In the genomic region with DNA sequence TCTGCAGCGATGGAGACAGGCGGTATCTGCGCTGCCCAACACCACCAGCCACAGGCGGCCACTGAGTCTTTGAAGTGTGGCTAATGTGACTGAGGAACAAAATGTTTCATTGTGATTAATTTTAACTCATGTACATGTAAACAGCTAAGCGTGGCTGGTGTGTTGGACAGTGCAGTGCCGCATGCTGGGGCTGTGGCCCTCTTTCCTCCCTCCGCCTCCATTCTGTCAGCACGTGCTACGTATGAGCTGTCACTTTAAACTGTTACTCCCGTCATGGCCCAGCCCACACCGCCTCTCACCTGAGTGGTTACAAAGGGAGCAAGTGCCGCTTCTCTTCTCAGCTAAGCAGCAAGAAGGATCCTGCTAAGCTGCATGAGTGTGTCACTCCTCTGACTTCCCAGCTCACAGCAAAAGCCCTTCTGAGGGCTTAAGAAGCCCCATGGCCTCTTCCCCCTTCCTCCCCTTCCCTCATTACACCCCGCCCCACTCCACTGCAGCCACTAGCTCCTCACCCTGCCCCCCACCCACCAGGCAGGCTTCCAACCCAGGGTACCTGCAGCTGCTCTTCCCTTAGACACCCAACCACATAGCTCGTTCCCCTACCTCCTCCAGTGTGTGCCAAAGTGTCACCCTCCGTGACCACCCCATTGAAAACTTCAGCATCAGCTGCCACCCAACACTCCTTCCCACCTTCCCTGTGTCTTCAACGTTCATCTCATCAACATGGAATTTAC, we compare ENCODE assay signal across 8 cellular contexts. TPM values are rescaled to one million over a fixed set of nuclear protein-coding genes. Genes with fewer than 3 reads are reported as not detected.
DNase-seq lines count a peak whose midpoint lies in the region; ATAC-seq and TF ChIP-seq lines count a peak whose summit lies in the region.

No MANE protein-coding gene starts in this region.

- H3F3A ChIP-seq in PC-3 (ENCODE audit: low read length, unreplicated experiment): no peaks in the 10 kb centered on the region

- no peaks in the 10 kb centered on the region for H3K27me3 ChIP-seq in CD4-positive, CD25-positive, alpha-beta regulatory T cell (ENCODE audit: control insufficient read depth, insufficient read depth, low read length)
- H3K27me3 ChIP-seq in PC-3 (ENCODE audit: low read length) (no peaks in the 10 kb centered on the region), hepatocyte (no peaks in the 10 kb centered on the region)

- POLR2A ChIA-PET in PC-3 (lab: Charles Lee; ENCODE audit: unreplicated experiment): no interaction called here

- H2AFZ ChIP-seq in PC-3 (ENCODE audit: low read length) (peak overlapping the region; percentile 80), hepatocyte (no peak overlapping the region)

- H3K4me3 Mint-ChIP-seq in CD4-positive, CD25-positive, alpha-beta regulatory T cell: peak overlapping the region in 3 of 4 donors; percentile 52 to 76 (median 68)
- peak overlapping the region; percentile 25 for H3K4me3 Mint-ChIP-seq in activated naive CD4-positive, alpha-beta T cell treated with anti-CD3 and anti-CD28 coated beads for 36 hours

- H3K9me3 Mint-ChIP-seq in CD4-positive, CD25-positive, alpha-beta regulatory T cell: peaks cover 0 to 2% (median 0%) of the 10 kb centered on the region in 7 donors
- H3K9me3 Mint-ChIP-seq in activated naive CD4-positive, alpha-beta T cell treated with anti-CD3 and anti-CD28 coated beads for 36 hours: no peaks in the 10 kb centered on the region

- no TSS peak for BruUV-seq in PC-3 (replicated peaks; lab: Mats Ljungman, UMichigan)

- H3K27ac ChIP-seq in CD4-positive, CD25-positive, alpha-beta regulatory T cell (ENCODE audit: insufficient read depth, low read length, poor library complexity, severe bottlenecking): peak overlapping the region; percentile 50
- H3K27ac ChIP-seq in PC-3 (ENCODE audit: low read length) (no peak overlapping the region), hepatocyte (no peak overlapping the region)

- H3K27me3 Mint-ChIP-seq in CD4-positive, CD25-positive, alpha-beta regulatory T cell: peaks cover 4% of the 10 kb centered on the region
- no peaks in the 10 kb centered on the region for H3K27me3 Mint-ChIP-seq in activated naive CD4-positive, alpha-beta T cell treated with anti-CD3 and anti-CD28 coated beads for 36 hours (ENCODE audit: low read depth)

- peaks cover 31% of the 10 kb centered on the region for H3K4me1 ChIP-seq in CD4-positive, CD25-positive, alpha-beta regulatory T cell (ENCODE audit: control insufficient read depth, insufficient read depth, low read length, poor library complexity, severe bottlenecking)
- H3K4me1 ChIP-seq in PC-3 (ENCODE audit: insufficient read depth, low read length) (peaks cover 11% of the 10 kb centered on the region), hepatocyte (ENCODE audit: insufficient read depth) (peaks cover 6% of the 10 kb centered on the region)

- H3K9me3 ChIP-seq in CD4-positive, CD25-positive, alpha-beta regulatory T cell (ENCODE audit: control insufficient read depth in 2 of 2, low read length in 2 of 2): no peaks in the 10 kb centered on the region
- no peaks in the 10 kb centered on the region for H3K9me3 ChIP-seq in PC-3 (ENCODE audit: low read length)
- H3K9me3 ChIP-seq in hepatocyte (ENCODE audit: low read depth): no peaks in the 10 kb centered on the region

- intact Hi-C loops in PC-3 (cut with micrococcal nuclease): no loop called here
- intact Hi-C loops in activated naive CD4-positive, alpha-beta T cell treated with anti-CD3 and anti-CD28 coated beads for 36 hours (cut with micrococcal nuclease): loop anchor here (1.0 to 10.0 kb wide), 6 partner anchors 16 to 266 kb away; a partner anchor contains a TSS

- H3K4me1 Mint-ChIP-seq in CD4-positive, CD25-positive, alpha-beta regulatory T cell: peaks cover 6 to 45% (median 30%) of the 10 kb centered on the region in 4 donors
- H3K4me1 Mint-ChIP-seq in activated naive CD4-positive, alpha-beta T cell treated with anti-CD3 and anti-CD28 coated beads for 36 hours (ENCODE audit: low read depth): peaks cover 32% of the 10 kb centered on the region

- H3K36me3 ChIP-seq in CD4-positive, CD25-positive, alpha-beta regulatory T cell (ENCODE audit: control insufficient read depth, insufficient read depth, low read length): no peaks in the 10 kb centered on the region
- no peaks in the 10 kb centered on the region for H3K36me3 ChIP-seq in PC-3 (ENCODE audit: low read depth, low read length)
- H3K36me3 ChIP-seq in hepatocyte (replicated peaks; ENCODE audit: insufficient read depth, low read depth): no peaks in the 10 kb centered on the region

- H3K36me3 Mint-ChIP-seq in CD4-positive, CD25-positive, alpha-beta regulatory T cell: no peaks in the 10 kb centered on the region
- no peaks in the 10 kb centered on the region for H3K36me3 Mint-ChIP-seq in activated naive CD4-positive, alpha-beta T cell treated with anti-CD3 and anti-CD28 coated beads for 36 hours (ENCODE audit: low read depth)

- CTCF ChIA-PET in PC-3 (lab: Charles Lee): interaction anchor here (1.2 to 1.4 kb wide), 2 partner anchors 34 to 108 kb away, joined by 5 to 8 read pairs; a partner anchor contains a TSS
- CTCF ChIA-PET in activated naive CD4-positive, alpha-beta T cell treated with anti-CD3 and anti-CD28 coated beads for 36 hours (lab: Charles Lee): interaction anchor here (0.6 to 8.9 kb wide), 33 partner anchors 8 to 334 kb away, joined by 3 to 205 read pairs (median 8); a partner anchor contains a TSS

- no peak overlapping the region for H3K9ac ChIP-seq in PC-3 (ENCODE audit: low read length)

- H3K9me2 ChIP-seq in PC-3 (replicated peaks; ENCODE audit: low read length): no peaks in the 10 kb centered on the region
- H3K9me2 ChIP-seq in hepatocyte (replicated peaks; ENCODE audit: insufficient read depth): no peaks in the 10 kb centered on the region

- H3K79me2 ChIP-seq in PC-3 (ENCODE audit: low read length): no peaks in the 10 kb centered on the region
- H3K79me2 ChIP-seq in hepatocyte: no peaks in the 10 kb centered on the region

- WGBS in hepatocyte (ENCODE audit: low lambda C conversion rate, missing lambda C conversion rate): 62% methylated on average over 16 of the region's 16 CpGs

- peak; percentile 30 to 86 (median 54) for DNase-seq in CD4-positive, CD25-positive, alpha-beta regulatory T cell
- DNase-seq in PC-3 (peak; percentile 43), hepatocyte (ENCODE audit: low spot score) (peak; percentile 50)
- DNase-seq in activated naive CD4-positive, alpha-beta T cell treated with anti-CD3 and anti-CD28 coated beads for 36 hours: peak; percentile 87
- DNase-seq in stimulated activated CD4-positive, alpha-beta T cell treated with anti-CD3 and anti-CD28 coated beads, Interleukin-15, amount 100 ng/mL, for 48 hours (ENCODE audit: low read depth in 2 of 2): peak; percentile 65 to 68

- TF ChIP-seq CTCF in PC-3 (conservative IDR thresholded peaks at IDR 0.05; ENCODE audit: low read depth, low read length) (no peak), hepatocyte (IDR thresholded peaks at IDR 0.05; ENCODE audit: poor library complexity) (no peak)

- no peaks in the 10 kb centered on the region for H4K20me1 ChIP-seq in PC-3 (ENCODE audit: low read length)
- H4K20me1 ChIP-seq in hepatocyte (ENCODE audit: insufficient read depth, poor library complexity, severe bottlenecking): no peaks in the 10 kb centered on the region

- no peak overlapping the region for H3K4me3 ChIP-seq in CD4-positive, CD25-positive, alpha-beta regulatory T cell (ENCODE audit: low read depth, low read length)
- peak overlapping the region; percentile 59 for H3K4me3 ChIP-seq in PC-3 (ENCODE audit: low read length)
- H3K4me3 ChIP-seq in hepatocyte: no peak overlapping the region

- peak; percentile 82 to 85 for ATAC-seq in CD4-positive, CD25-positive, alpha-beta regulatory T cell (ENCODE audit: low read depth in 2 of 2)
- ATAC-seq in PC-3 (peak; percentile 50), HG02798 (IDR thresholded peaks at IDR 0.05; ENCODE audit: poor library complexity, unreplicated experiment) (no peak), HG03571 (IDR thresholded peaks at IDR 0.05; ENCODE audit: unreplicated experiment) (no peak), HG03097 (IDR thresholded peaks at IDR 0.05; ENCODE audit: low FRiP score, unreplicated experiment) (no peak)

- H3K4me2 ChIP-seq in PC-3 (ENCODE audit: low read length) (peak overlapping the region; percentile 84), hepatocyte (peak overlapping the region; percentile 68)

- peak overlapping the region; percentile 83 to 92 (median 88) for H3K27ac Mint-ChIP-seq in CD4-positive, CD25-positive, alpha-beta regulatory T cell
- H3K27ac Mint-ChIP-seq in activated naive CD4-positive, alpha-beta T cell treated with anti-CD3 and anti-CD28 coated beads for 36 hours: peak overlapping the region; percentile 4

RNA-seq across cellular contexts. Expression of a gene that starts 15.0 kb away (rescaled TPM):
- total RNA-seq in CD4-positive, CD25-positive, alpha-beta regulatory T cell: 0.27 TPM
- under 1 TPM; 0.07 to 0.53 (median 0.34) TPM for polyA plus RNA-seq in CD4-positive, CD25-positive, alpha-beta regulatory T cell
- total RNA-seq in PC-3 (2014; rRNA removed) (10.6 and 12.7 TPM in 2 replicates), hepatocyte (1.3 and 1.5 TPM in 2 replicates)
- total RNA-seq in activated naive CD4-positive, alpha-beta T cell treated with anti-CD3 and anti-CD28 coated beads for 36 hours: 10 to 100 TPM; 20.5 to 21.8 TPM
- 0.54 and 1.1 TPM in 2 replicates for polyA plus RNA-seq in hepatocyte

RNA-seq across cellular contexts. Expression of a gene that starts 42.8 kb away (rescaled TPM):
- 16.7 TPM for total RNA-seq in CD4-positive, CD25-positive, alpha-beta regulatory T cell
- 10 to 100 TPM; 11.8 to 21.0 (median 14.5) TPM for polyA plus RNA-seq in CD4-positive, CD25-positive, alpha-beta regulatory T cell
- total RNA-seq in PC-3 (2014; rRNA removed) (13.0 and 19.3 TPM in 2 replicates), hepatocyte (0.36 TPM in 1 of 2 replicates, not detected in the other)
- 10 to 100 TPM; 45.2 to 47.4 TPM for total RNA-seq in activated naive CD4-positive, alpha-beta T cell treated with anti-CD3 and anti-CD28 coated beads for 36 hours
- 0.32 TPM in 1 of 2 replicates, not detected in the other for polyA plus RNA-seq in hepatocyte

Comparison
In these comparisons a context has a peak if more than half of its experiments do, and no peak if none do; other contexts are left out.
1. ATAC-seq: peak in CD4-positive, CD25-positive, alpha-beta regulatory T cell (2 of 2) and PC-3 (single experiment); none in HG02798 (single experiment), HG03571 (single experiment) and HG03097 (single experiment).
2. RNA of a gene that starts 42.8 kb away (total RNA-seq): 45.2 to 47.4 TPM in activated naive CD4-positive, alpha-beta T cell treated with anti-CD3 and anti-CD28 coated beads for 36 hours, 16.7 TPM in CD4-positive, CD25-positive, alpha-beta regulatory T cell (single experiment) and 13.0 to 19.3 TPM in PC-3; 0.36 TPM in hepatocyte; every median in the first group is over 10 times any median in the second.
3. Peak in every context shown above with its lines, with median percentiles within 50 percentile points of each other: DNase-seq.